ENCODE assay signal across 8 cellular contexts in the genomic region with DNA sequence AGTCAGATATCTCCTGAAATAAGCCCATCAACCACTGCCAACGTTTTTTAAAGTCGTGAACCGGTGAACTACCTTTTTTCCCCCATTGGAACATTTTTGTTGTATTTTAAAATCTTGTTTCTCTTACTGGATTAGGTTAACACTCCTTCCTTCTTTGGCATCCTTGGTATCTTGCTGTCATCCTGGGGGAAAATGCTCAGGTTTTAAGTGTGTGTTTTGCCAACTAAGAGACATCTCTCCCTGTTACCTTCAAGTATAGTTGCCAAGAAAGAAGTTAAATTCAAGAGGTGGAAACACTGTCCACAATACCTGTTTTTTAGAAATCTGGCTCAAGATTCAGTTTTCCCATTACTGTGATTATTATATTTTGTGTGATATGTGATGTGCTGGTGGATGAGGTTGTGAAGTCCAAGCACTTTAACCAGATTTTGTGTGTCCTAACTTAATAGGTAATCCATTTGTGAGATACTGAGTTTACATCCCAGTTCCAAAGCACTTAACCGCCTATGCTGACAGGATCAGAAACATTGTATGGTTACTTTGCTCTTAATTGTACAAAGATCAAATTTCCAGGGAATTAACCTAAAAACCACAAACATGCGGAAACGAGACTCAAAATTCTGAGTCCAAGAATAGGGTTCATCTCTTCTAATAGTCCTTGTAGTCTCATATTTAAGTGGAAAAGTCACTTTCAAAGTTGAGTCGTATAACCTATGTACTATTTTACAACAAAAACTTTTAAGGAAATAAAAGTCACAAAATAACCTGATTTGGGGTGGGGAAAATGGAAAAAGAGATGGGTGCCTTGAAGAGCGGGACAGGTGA. TPM values are rescaled to one million over a fixed set of nuclear protein-coding genes. Genes with fewer than 3 reads are reported as not detected.
DNase-seq lines count a peak whose midpoint lies in the region; ATAC-seq, FAIRE-seq and TF ChIP-seq lines count a peak whose summit lies in the region.

No MANE protein-coding gene starts in this region.

- 55 to 63% (median 58%) methylated on average over 8 of the region's 8 CpGs for WGBS in heart left ventricle, 4 donors

- H3K4me3 Mint-ChIP-seq in astrocyte (ENCODE audit: unreplicated experiment), result peak overlapping the region; percentile 92

- H3K9me3 ChIP-seq in heart left ventricle (peaks cover 0 to 2% (median 0%) of the 10 kb centered on the region in 12 donors), astrocyte (ENCODE audit: insufficient read depth, low read depth, low read length) (no peaks in the 10 kb centered on the region), lower lobe of right lung (no peaks in the 10 kb centered on the region), upper lobe of right lung (no peaks in the 10 kb centered on the region)

- intact Hi-C loops in heart left ventricle (cut with DNase I) (loop anchor here in 4 of 10 donors (2.0 to 10.0 kb wide), 4 partner anchors 71 to 368 kb away; a partner anchor contains a TSS), Right ventricle myocardium inferior (cut with DNase I) (no loop called here), lower lobe of right lung (cut with DNase I) (no loop called here), upper lobe of right lung (cut with DNase I) (no loop called here)

- H3K36me3 ChIP-seq in heart left ventricle, result peaks cover 0 to 4% (median 0%) of the 10 kb centered on the region in 9 donors
- peaks cover 2% of the 10 kb centered on the region for H3K36me3 ChIP-seq in astrocyte (ENCODE audit: insufficient read depth, low read length)
- no peaks in the 10 kb centered on the region for H3K36me3 ChIP-seq in lower lobe of right lung
- H3K36me3 ChIP-seq in upper lobe of right lung, result no peaks in the 10 kb centered on the region

- peak overlapping the region; percentile 68 for H2AFZ ChIP-seq in astrocyte (ENCODE audit: low read depth, low read length)

- ATAC-seq in heart left ventricle, result no peak
- ATAC-seq in Right ventricle myocardium inferior, result no peak
- ATAC-seq in lower lobe of right lung, result no peak
- ATAC-seq in upper lobe of right lung, result no peak
- no peak for ATAC-seq in GM19397 (IDR thresholded peaks at IDR 0.05; ENCODE audit: unreplicated experiment)

- H3K27ac ChIP-seq in heart left ventricle, result peak overlapping the region; percentile 97 to 100 (median 100)
- peak overlapping the region; percentile 96 for H3K27ac ChIP-seq in astrocyte (ENCODE audit: low read depth, low read length)
- H3K27ac ChIP-seq in lower lobe of right lung, result peak overlapping the region; percentile 100
- peak overlapping the region; percentile 100 for H3K27ac ChIP-seq in upper lobe of right lung

- TF ChIP-seq POLR2A in heart left ventricle (IDR thresholded peaks at IDR 0.05), result no peak

- DNase-seq in heart left ventricle (no peak), Right ventricle myocardium inferior (ENCODE audit: missing footprints) (no peak), astrocyte (ENCODE audit: low read depth) (no peak), lower lobe of right lung (no peak), upper lobe of right lung (no peak), dermis blood vessel endothelial cell (no peak), NCI-H2196 treated with DMSO at 0.1 percent for 48 hours (lab: John Stamatoyannopoulos, UW; ENCODE audit: unreplicated experiment) (no peak)

- H3K27me3 Mint-ChIP-seq in astrocyte (ENCODE audit: low read depth, unreplicated experiment), result no peaks in the 10 kb centered on the region

- peak overlapping the region in 11 of 12 donors; percentile 72 to 99 (median 96) for H3K4me3 ChIP-seq in heart left ventricle
- peak overlapping the region; percentile 81 for H3K4me3 ChIP-seq in astrocyte (ENCODE audit: insufficient read depth, low read depth, low read length)
- H3K4me3 ChIP-seq in lower lobe of right lung, result peak overlapping the region; percentile 97
- peak overlapping the region; percentile 96 for H3K4me3 ChIP-seq in upper lobe of right lung

- no peaks in the 10 kb centered on the region for H3K36me3 Mint-ChIP-seq in astrocyte (ENCODE audit: low read depth, unreplicated experiment)

- peak; percentile 32 for FAIRE-seq in astrocyte (lab: Jason Lieb, UNC)

- peak overlapping the region; percentile 90 for H3K27ac Mint-ChIP-seq in astrocyte (ENCODE audit: unreplicated experiment)

- peak overlapping the region; percentile 93 for H3K4me2 ChIP-seq in astrocyte (ENCODE audit: low read length)

- TF ChIP-seq CTCF in heart left ventricle (IDR thresholded peaks at IDR 0.05), result no peak
- TF ChIP-seq CTCF in astrocyte (IDR thresholded peaks at IDR 0.05; ENCODE audit: insufficient read depth, low read depth, low read length), result no peak
- no peak for TF ChIP-seq CTCF in lower lobe of right lung (IDR thresholded peaks at IDR 0.05)
- no peak for TF ChIP-seq CTCF in upper lobe of right lung (IDR thresholded peaks at IDR 0.05)

- peak overlapping the region; percentile 94 for H3K9ac ChIP-seq in astrocyte (ENCODE audit: low read length)

- H3K4me1 Mint-ChIP-seq in astrocyte (ENCODE audit: low read depth, unreplicated experiment), result peaks cover 20% of the 10 kb centered on the region

- H4K20me1 ChIP-seq in astrocyte (ENCODE audit: insufficient read depth, low read length), result peaks cover 13% of the 10 kb centered on the region

- no peaks in the 10 kb centered on the region for H3K27me3 ChIP-seq in heart left ventricle
- H3K27me3 ChIP-seq in astrocyte (ENCODE audit: insufficient read depth, low read length), result no peaks in the 10 kb centered on the region
- H3K27me3 ChIP-seq in lower lobe of right lung (ENCODE audit: low read depth), result no peaks in the 10 kb centered on the region
- no peaks in the 10 kb centered on the region for H3K27me3 ChIP-seq in upper lobe of right lung

- H3K9me3 Mint-ChIP-seq in astrocyte (ENCODE audit: unreplicated experiment), result no peaks in the 10 kb centered on the region

- H3K79me2 ChIP-seq in astrocyte (ENCODE audit: insufficient read depth, low read length), result peaks cover 19% of the 10 kb centered on the region

- H3K4me1 ChIP-seq in heart left ventricle (peaks cover 0 to 30% (median 22%) of the 10 kb centered on the region in 12 donors), astrocyte (ENCODE audit: insufficient read depth, low read length) (peaks cover 16% of the 10 kb centered on the region), lower lobe of right lung (peaks cover 26% of the 10 kb centered on the region), upper lobe of right lung (peaks cover 19% of the 10 kb centered on the region)

RNA-seq across cellular contexts. Expression of a gene that starts 1.3 kb away (rescaled TPM):
- total RNA-seq in heart left ventricle (10 to 100 TPM; 32.2 to 61.5 (median 42.0) TPM), Right ventricle myocardium inferior (41.2 TPM), astrocyte (58.8 and 59.6 TPM in 2 replicates), lower lobe of right lung (77.0 TPM), upper lobe of right lung (77.4 TPM), dermis blood vessel endothelial cell (98.9 and 107 TPM in 2 replicates)
- polyA plus RNA-seq in heart left ventricle, result 10 to 100 TPM in 1 of 2 donors, 1 to 10 TPM in 1; 6.9 to 20.2 TPM
